In genomic region chr10:22551966-22552365, GRCh38 we compare ENCODE assay signal across 15 cellular contexts.
"Had no signal": no experiment of that assay in that cellular context is flagged by ENCODE, and none has a peak within 500 bp of the region (broad histone marks: within the 10 kb centered on the region; RNA-seq: fewer than 3 reads in every experiment).

No MANE protein-coding gene starts in this region.

- H3K27me3 Mint-ChIP-seq: naive B cell had no signal

- H3K4me1 ChIP-seq: lower lobe of right lung, pancreas, transverse colon had no signal

- H3K9me3 ChIP-seq: heart right ventricle, lower lobe of right lung, pancreas, transverse colon had no signal

- H3K9me3 Mint-ChIP-seq: activated naive CD4-positive, alpha-beta T cell treated with anti-CD3 and anti-CD28 coated beads for 36 hours; naive B cell; T-helper 1 cell treated with Interleukin-12 subunit alpha and Interleukin-12 subunit beta and Interleukin-4 antibody, amounts not matched to agents 30 μg/mL and 1 μg/mL, for 36 hours had no signal

- H3K4me3 ChIP-seq: heart right ventricle, lower lobe of right lung, pancreas, transverse colon had no signal

- H3K4me3 Mint-ChIP-seq: activated naive CD4-positive, alpha-beta T cell treated with anti-CD3 and anti-CD28 coated beads for 36 hours; T-helper 1 cell treated with Interleukin-12 subunit alpha and Interleukin-12 subunit beta and Interleukin-4 antibody, amounts not matched to agents 30 μg/mL and 1 μg/mL, for 36 hours had no signal

- H3K36me3 ChIP-seq: pancreas had no signal

- DNase-seq: activated CD4-positive, alpha-beta T cell treated with anti-CD3 and anti-CD28 coated beads for 48 hours; activated effector memory CD4-positive, alpha-beta T cell treated with Interleukin-2 at 50 U/mL for 16 hours; activated naive CD4-positive, alpha-beta T cell treated with anti-CD3 and anti-CD28 coated beads for 36 hours; activated T-cell treated with anti-CD3 and anti-CD28 coated beads, Interleukin-2, amount 50 U/mL, for 1 hour; amygdala; heart right ventricle; lower lobe of right lung; naive B cell; pancreas; right cardiac atrium; stimulated activated CD4-positive, alpha-beta T cell treated with anti-CD3 and anti-CD28 coated beads, Interleukin-12 subunit alpha, Interleukin-12 subunit beta, amount 100 ng/mL, for 4 hours; stimulated activated CD4-positive, alpha-beta T cell treated with anti-CD3 and anti-CD28 coated beads, Interleukin-4, amount 100 ng/mL, for 4 hours; transverse colon had no signal

- ATAC-seq: heart right ventricle, left lobe of liver, lower lobe of right lung, pancreas, right cardiac atrium had no signal

- H3K27me3 ChIP-seq: heart right ventricle, pancreas, transverse colon had no signal

- H3K27ac Mint-ChIP-seq: activated naive CD4-positive, alpha-beta T cell treated with anti-CD3 and anti-CD28 coated beads for 36 hours; T-helper 1 cell treated with Interleukin-12 subunit alpha and Interleukin-12 subunit beta and Interleukin-4 antibody, amounts not matched to agents 30 μg/mL and 1 μg/mL, for 36 hours had no signal

- H3K27ac ChIP-seq: heart right ventricle, lower lobe of right lung, pancreas, transverse colon had no signal
